In genomic region chr9:123319541-123320339, GRCh38 we compare ENCODE assay signal across 1 cellular context.
TF ChIP-seq lines count a peak whose summit lies in the region.

No MANE protein-coding gene starts in this region.

TF ChIP-seq in HepG2, 621 proteins besides CTCF, POLR2A, EP300 and RAD21 (continued from another document):
- TF ChIP-seq ETS1 (CRISPR knock-in tag; IDR thresholded peaks at IDR 0.05) (no peak), ZNF276 (CRISPR knock-in tag; IDR thresholded peaks at IDR 0.05; ENCODE audit: low read depth) (no peak), SAP130 (CRISPR knock-in tag; IDR thresholded peaks at IDR 0.05; ENCODE audit: low read depth) (peak; percentile 21; the same call in 1 of the 2 replicates), ZNF333 (CRISPR knock-in tag; IDR thresholded peaks at IDR 0.05; ENCODE audit: borderline replicate concordance) (no peak), ZSCAN21 (CRISPR knock-in tag; IDR thresholded peaks at IDR 0.05; ENCODE audit: borderline replicate concordance) (no peak)
TF ChIP-seq in HepG2: peak in this region for 18.
